ENCODE assay signal across 1 cellular context in the genomic region with DNA sequence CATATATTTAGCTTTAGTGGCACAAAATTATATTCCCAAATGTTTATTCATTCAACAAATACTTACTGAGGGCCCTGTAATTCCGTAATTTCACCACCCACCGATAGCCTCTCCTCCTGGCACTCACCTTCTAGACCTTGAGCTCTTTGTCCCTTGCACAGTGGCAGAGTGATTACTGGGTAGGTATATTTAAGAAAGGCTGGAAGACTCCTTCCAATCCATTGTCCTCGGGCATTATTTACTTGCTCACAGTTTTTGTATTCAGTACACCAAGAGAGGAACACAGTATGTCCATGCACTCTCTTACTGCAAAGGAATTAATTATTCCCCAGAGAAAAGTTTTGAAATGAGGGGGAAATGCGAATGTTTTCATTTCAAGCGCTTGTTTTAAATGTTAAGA.
TF ChIP-seq lines count a peak whose summit lies in the region.

No MANE protein-coding gene starts in this region.

TF ChIP-seq in SK-N-SH, 30 proteins besides CTCF, POLR2A, EP300 and RAD21 (continued from another document):
- TF ChIP-seq, protein P1, sequence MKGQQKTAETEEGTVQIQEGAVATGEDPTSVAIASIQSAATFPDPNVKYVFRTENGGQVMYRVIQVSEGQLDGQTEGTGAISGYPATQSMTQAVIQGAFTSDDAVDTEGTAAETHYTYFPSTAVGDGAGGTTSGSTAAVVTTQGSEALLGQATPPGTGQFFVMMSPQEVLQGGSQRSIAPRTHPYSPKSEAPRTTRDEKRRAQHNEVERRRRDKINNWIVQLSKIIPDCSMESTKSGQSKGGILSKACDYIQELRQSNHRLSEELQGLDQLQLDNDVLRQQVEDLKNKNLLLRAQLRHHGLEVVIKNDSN (IDR thresholded peaks at IDR 0.05; ENCODE audit: borderline replicate concordance, low read depth) = no peak
- no peak for TF ChIP-seq REST (IDR thresholded peaks at IDR 0.05; ENCODE audit: low read depth, low read length)
- TF ChIP-seq POLR2AphosphoS5 (IDR thresholded peaks at IDR 0.05; ENCODE audit: low read depth, low read length) = no peak
- TF ChIP-seq NRF1 (IDR thresholded peaks at IDR 0.05; ENCODE audit: low read depth, low read length) = no peak
- no peak for TF ChIP-seq EZH2phosphoT487 (IDR thresholded peaks at IDR 0.05; ENCODE audit: borderline replicate concordance, low read depth)
- no peak for TF ChIP-seq YY1 (IDR thresholded peaks at IDR 0.05; ENCODE audit: low read depth)
- no peak for TF ChIP-seq GATA2 (CRISPR knock-in tag; IDR thresholded peaks at IDR 0.05)
- no peak for TF ChIP-seq TAF1 (IDR thresholded peaks at IDR 0.05; ENCODE audit: borderline replicate concordance, low read depth, low read length)
- no peak for TF ChIP-seq RXRA (IDR thresholded peaks at IDR 0.05; ENCODE audit: borderline replicate concordance, low read depth)
- no peak for TF ChIP-seq CHD2 (IDR thresholded peaks at IDR 0.05; ENCODE audit: low read length, partially characterized antibody)
- TF ChIP-seq ELF1 (IDR thresholded peaks at IDR 0.05) = no peak
- TF ChIP-seq, protein P2, sequence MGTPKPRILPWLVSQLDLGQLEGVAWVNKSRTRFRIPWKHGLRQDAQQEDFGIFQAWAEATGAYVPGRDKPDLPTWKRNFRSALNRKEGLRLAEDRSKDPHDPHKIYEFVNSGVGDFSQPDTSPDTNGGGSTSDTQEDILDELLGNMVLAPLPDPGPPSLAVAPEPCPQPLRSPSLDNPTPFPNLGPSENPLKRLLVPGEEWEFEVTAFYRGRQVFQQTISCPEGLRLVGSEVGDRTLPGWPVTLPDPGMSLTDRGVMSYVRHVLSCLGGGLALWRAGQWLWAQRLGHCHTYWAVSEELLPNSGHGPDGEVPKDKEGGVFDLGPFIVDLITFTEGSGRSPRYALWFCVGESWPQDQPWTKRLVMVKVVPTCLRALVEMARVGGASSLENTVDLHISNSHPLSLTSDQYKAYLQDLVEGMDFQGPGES (IDR thresholded peaks at IDR 0.05; ENCODE audit: low read depth, low read length) = no peak
- TF ChIP-seq JUND (IDR thresholded peaks at IDR 0.05) = no peak
